ENCODE assay signal across 37 cellular contexts in the genomic region with DNA sequence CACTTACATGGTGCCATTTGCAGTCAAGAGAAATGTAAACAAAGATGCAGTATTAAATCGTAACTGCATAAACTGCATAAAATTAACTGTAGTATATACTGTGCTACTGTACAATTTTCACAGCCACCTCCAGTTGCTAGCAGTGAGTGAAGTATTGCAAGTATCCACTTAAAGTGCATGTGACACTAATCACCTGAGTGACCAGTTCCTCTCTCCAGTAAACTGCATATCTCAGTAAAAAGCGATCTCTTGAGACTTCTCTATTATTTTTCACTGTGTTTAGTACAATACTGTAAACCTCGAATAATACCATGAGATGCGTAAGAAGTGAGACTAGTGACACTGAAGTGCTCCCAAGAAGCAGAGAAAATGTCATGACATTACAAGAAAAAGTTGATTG.
"Had no signal": no experiment of that assay in that cellular context is flagged by ENCODE, and none has a peak within 500 bp of the region (broad histone marks: within the 10 kb centered on the region; RNA-seq: fewer than 3 reads in every experiment).

No MANE protein-coding gene starts in this region.

- H3K4me1 ChIP-seq: Peyer's patch had no signal

- H3K9me3 Mint-ChIP-seq: activated B cell treated with CpG ODN at 0.5 μM for 24 hours; activated CD4-positive, alpha-beta memory T cell treated with anti-CD3 and anti-CD28 coated beads for 36 hours; activated naive CD4-positive, alpha-beta T cell treated with anti-CD3 and anti-CD28 coated beads, Interleukin-2, amount 10 ng/mL, durations not matched to agents 7 days and 5 days; activated naive CD8-positive, alpha-beta T cell treated with anti-CD3 and anti-CD28 coated beads, Interleukin-2, amount 50 U/mL, for 24 hours; central memory CD8-positive, alpha-beta T cell had no signal

- H3K36me3 ChIP-seq: brain microvascular endothelial cell, MG63, Peyer's patch had no signal

- H3K9me3 ChIP-seq: MG63, Peyer's patch had no signal

- H3K27me3 Mint-ChIP-seq: activated B cell treated with CpG ODN at 0.5 μM for 24 hours; activated CD4-positive, alpha-beta memory T cell treated with anti-CD3 and anti-CD28 coated beads for 36 hours; activated naive CD4-positive, alpha-beta T cell treated with anti-CD3 and anti-CD28 coated beads, Interleukin-2, amount 10 ng/mL, durations not matched to agents 7 days and 5 days; activated naive CD8-positive, alpha-beta T cell; activated naive CD8-positive, alpha-beta T cell treated with anti-CD3 and anti-CD28 coated beads, Interleukin-2, amount 50 U/mL, for 24 hours; central memory CD8-positive, alpha-beta T cell had no signal

- H3K27ac ChIP-seq: brain microvascular endothelial cell, Peyer's patch, RWPE1, VCaP had no signal

- H3K4me1 Mint-ChIP-seq: activated B cell treated with CpG ODN at 0.5 μM for 24 hours; activated naive CD4-positive, alpha-beta T cell treated with anti-CD3 and anti-CD28 coated beads, Interleukin-2, amount 10 ng/mL, durations not matched to agents 7 days and 5 days; activated naive CD8-positive, alpha-beta T cell treated with anti-CD3 and anti-CD28 coated beads, Interleukin-2, amount 50 U/mL, for 24 hours had no signal

- DNase-seq: activated B cell treated with CpG ODN at 0.5 μM for 24 hours; activated CD4-positive, alpha-beta memory T cell treated with anti-CD3 and anti-CD28 coated beads for 36 hours; activated CD4-positive, alpha-beta T cell treated with anti-CD3 and anti-CD28 coated beads for 4 hours; activated CD4-positive, alpha-beta T cell treated with anti-CD3 and anti-CD28 coated beads, Interleukin-2, amount 50 U/mL, for 1 hour; activated CD4-positive, CD25-positive, alpha-beta regulatory T cell treated with anti-CD3 and anti-CD28 coated beads, Interleukin-2, amount 50 U/mL, for 72 hours; activated CD8-positive, alpha-beta memory T cell treated with anti-CD3 and anti-CD28 coated beads, Interleukin-2, amount 50 U/mL, for 4 hours; activated effector memory CD4-positive, alpha-beta T cell treated with Interleukin-2 at 50 U/mL for 16 hours; activated naive CD4-positive, alpha-beta T cell treated with anti-CD3 and anti-CD28 coated beads, Interleukin-2, amount 10 ng/mL, durations not matched to agents 7 days and 5 days; activated naive CD8-positive, alpha-beta T cell treated with anti-CD3 and anti-CD28 coated beads, Interleukin-2, amount 50 U/mL, for 24 hours; activated T-cell treated with anti-CD3 and anti-CD28 coated beads for 4 hours; activated T-cell treated with anti-CD3 and anti-CD28 coated beads, Interleukin-2, amount 50 U/mL, for 48 hours; anterior cingulate cortex; brain microvascular endothelial cell; Kasumi-1; KG1; MG63; NCI-H1048; NCI-H1105 treated with DMSO at 0.1 percent for 48 hours; NCI-H1436; NCI-H1694; NCI-H1930; NCI-H2081 treated with DMSO at 0.1 percent for 48 hours; NCI-H2171; NCI-H524; NCI-H69; NCI-H82; NK-92 treated with Interleukin-12 subunit alpha and Interleukin-12 subunit beta, amount 100 ng/mL, for 24 hours; PC-3; Peyer's patch; SW 1271; T-helper 1 cell; T-helper 2 cell; T-helper 9 cell had no signal

- H3K4me3 ChIP-seq: MG63, Peyer's patch had no signal

- H3K36me3 Mint-ChIP-seq: activated naive CD4-positive, alpha-beta T cell treated with anti-CD3 and anti-CD28 coated beads, Interleukin-2, amount 10 ng/mL, durations not matched to agents 7 days and 5 days had no signal

- H3K27ac Mint-ChIP-seq: activated B cell treated with CpG ODN at 0.5 μM for 24 hours; activated CD4-positive, alpha-beta memory T cell treated with anti-CD3 and anti-CD28 coated beads for 36 hours; activated naive CD4-positive, alpha-beta T cell treated with anti-CD3 and anti-CD28 coated beads, Interleukin-2, amount 10 ng/mL, durations not matched to agents 7 days and 5 days; activated naive CD8-positive, alpha-beta T cell; activated naive CD8-positive, alpha-beta T cell treated with anti-CD3 and anti-CD28 coated beads, Interleukin-2, amount 50 U/mL, for 24 hours had no signal

- H3K4me3 Mint-ChIP-seq: activated B cell treated with CpG ODN at 0.5 μM for 24 hours; activated CD4-positive, alpha-beta memory T cell treated with anti-CD3 and anti-CD28 coated beads for 36 hours; activated naive CD4-positive, alpha-beta T cell treated with anti-CD3 and anti-CD28 coated beads, Interleukin-2, amount 10 ng/mL, durations not matched to agents 7 days and 5 days; activated naive CD8-positive, alpha-beta T cell; activated naive CD8-positive, alpha-beta T cell treated with anti-CD3 and anti-CD28 coated beads, Interleukin-2, amount 50 U/mL, for 24 hours; central memory CD8-positive, alpha-beta T cell had no signal

- H3K27me3 ChIP-seq: brain microvascular endothelial cell, MG63, Peyer's patch had no signal
